In genomic region chr2:102166189-102166845, GRCh38 we compare ENCODE assay signal across 9 cellular contexts. TPM values are rescaled to one million over a fixed set of nuclear protein-coding genes. Genes with fewer than 3 reads are reported as not detected.
DNase-seq lines count a peak whose midpoint lies in the region; ATAC-seq and TF ChIP-seq lines count a peak whose summit lies in the region.
"Had no signal": no experiment of that assay in that cellular context is flagged by ENCODE, and none has a peak within 500 bp of the region (broad histone marks: within the 10 kb centered on the region; RNA-seq: fewer than 3 reads in every experiment).

No MANE protein-coding gene starts in this region.

- H3K4me1 ChIP-seq in body of pancreas (peaks cover 24% of the 10 kb centered on the region), uterus (peaks cover 0 to 4% of the 10 kb centered on the region in 2 donors)

- TF ChIP-seq POLR2A in body of pancreas (IDR thresholded peaks at IDR 0.05) (no peak), uterus (IDR thresholded peaks at IDR 0.05) (no peak)

- intact Hi-C loops in activated naive CD4-positive, alpha-beta T cell treated with anti-CD3 and anti-CD28 coated beads for 36 hours (cut with micrococcal nuclease), result loop anchor here (1.0 to 5.0 kb wide), 4 partner anchors 74 to 282 kb away; no protein-coding TSS in a partner anchor
- intact Hi-C loops in body of pancreas (cut with DNase I), result no loop called here
- intact Hi-C loops in uterus (cut with DNase I; ENCODE audit: low total_unique reads), result no loop called here

- H3K27ac Mint-ChIP-seq in activated naive CD4-positive, alpha-beta T cell treated with anti-CD3 and anti-CD28 coated beads for 36 hours, result no peak overlapping the region
- H3K27ac Mint-ChIP-seq in activated naive CD4-positive, alpha-beta T cell treated with anti-CD3 and anti-CD28 coated beads, Interleukin-2, amount 10 ng/mL, durations not matched to agents 7 days and 5 days, result no peak overlapping the region

- peak; percentile 57 for DNase-seq in activated naive CD4-positive, alpha-beta T cell treated with anti-CD3 and anti-CD28 coated beads for 36 hours
- no peak for DNase-seq in activated naive CD4-positive, alpha-beta T cell treated with anti-CD3 and anti-CD28 coated beads, Interleukin-2, amount 10 ng/mL, durations not matched to agents 7 days and 5 days
- DNase-seq in body of pancreas (peak; percentile 47 to 70 (median 60)), kidney epithelial cell (ENCODE audit: low read depth) (no peak), uterus (peak in 1 of 2 donors; percentile 52), HuH-7.5 (ENCODE audit: low spot score) (no peak), NAMALWA (ENCODE audit: low spot score) (no peak)
- DNase-seq in activated CD8-positive, alpha-beta memory T cell treated with anti-CD3 and anti-CD28 coated beads, Interleukin-2, amount 50 U/mL, for 4 hours, result no peak

- H3K36me3 ChIP-seq in body of pancreas (replicated peaks in 1 of 2; ENCODE audit: insufficient read depth in 1 of 2, low read depth in 2 of 2) (peaks cover 0 to 5% of the 10 kb centered on the region in 2 donors), kidney epithelial cell (ENCODE audit: control insufficient read depth, insufficient read depth, low read length) (peaks cover 1% of the 10 kb centered on the region), uterus (no peaks in the 10 kb centered on the region)

- no peaks in the 10 kb centered on the region for H3K27me3 Mint-ChIP-seq in activated naive CD4-positive, alpha-beta T cell treated with anti-CD3 and anti-CD28 coated beads for 36 hours (ENCODE audit: low read depth)
- H3K27me3 Mint-ChIP-seq in activated naive CD4-positive, alpha-beta T cell treated with anti-CD3 and anti-CD28 coated beads, Interleukin-2, amount 10 ng/mL, durations not matched to agents 7 days and 5 days, result no peaks in the 10 kb centered on the region

- H3K36me3 Mint-ChIP-seq in activated naive CD4-positive, alpha-beta T cell treated with anti-CD3 and anti-CD28 coated beads for 36 hours (ENCODE audit: low read depth), result peaks cover 3% of the 10 kb centered on the region
- peaks cover 1% of the 10 kb centered on the region for H3K36me3 Mint-ChIP-seq in activated naive CD4-positive, alpha-beta T cell treated with anti-CD3 and anti-CD28 coated beads, Interleukin-2, amount 10 ng/mL, durations not matched to agents 7 days and 5 days

- H3K9me3 Mint-ChIP-seq in activated naive CD4-positive, alpha-beta T cell treated with anti-CD3 and anti-CD28 coated beads for 36 hours, result no peaks in the 10 kb centered on the region
- H3K9me3 Mint-ChIP-seq in activated naive CD4-positive, alpha-beta T cell treated with anti-CD3 and anti-CD28 coated beads, Interleukin-2, amount 10 ng/mL, durations not matched to agents 7 days and 5 days, result no peaks in the 10 kb centered on the region

- no peaks in the 10 kb centered on the region for H3K27me3 ChIP-seq in body of pancreas
- H3K27me3 ChIP-seq in kidney epithelial cell (ENCODE audit: control insufficient read depth, insufficient read depth, low read length), result no peaks in the 10 kb centered on the region
- no peaks in the 10 kb centered on the region for H3K27me3 ChIP-seq in uterus

- H3K9me3 ChIP-seq in body of pancreas (no peaks in the 10 kb centered on the region), uterus (no peaks in the 10 kb centered on the region)

- H3K4me3 Mint-ChIP-seq in activated naive CD4-positive, alpha-beta T cell treated with anti-CD3 and anti-CD28 coated beads for 36 hours, result no peak overlapping the region
- H3K4me3 Mint-ChIP-seq in activated naive CD4-positive, alpha-beta T cell treated with anti-CD3 and anti-CD28 coated beads, Interleukin-2, amount 10 ng/mL, durations not matched to agents 7 days and 5 days, result no peak overlapping the region

- CTCF ChIA-PET in activated naive CD4-positive, alpha-beta T cell treated with anti-CD3 and anti-CD28 coated beads for 36 hours (lab: Charles Lee), result interaction anchor here (0.6 to 2.9 kb wide), 27 partner anchors 9 to 656 kb away, joined by 3 to 25 read pairs (median 4); no protein-coding TSS in a partner anchor
- CTCF ChIA-PET in activated naive CD4-positive, alpha-beta T cell treated with anti-CD3 and anti-CD28 coated beads, Interleukin-2, amount 10 ng/mL, durations not matched to agents 7 days and 5 days (lab: Charles Lee), result interaction anchor here (0.7 to 2.7 kb wide), 7 partner anchors 23 to 159 kb away, joined by 3 to 14 read pairs (median 4); no protein-coding TSS in a partner anchor

- 17 to 18% methylated on average over 4 of the region's 4 CpGs for WGBS in body of pancreas, 2 donors

- TF ChIP-seq CTCF in body of pancreas (IDR thresholded peaks at IDR 0.05), result peak; percentile 40 to 81 (median 67)
- peak; percentile 46 for TF ChIP-seq CTCF in kidney epithelial cell (IDR thresholded peaks at IDR 0.05; ENCODE audit: insufficient read depth, low read length, poor library complexity, severe bottlenecking)
- peak; percentile 64 to 79 (median 68) for TF ChIP-seq CTCF in uterus (IDR thresholded peaks at IDR 0.05)

- H3K4me1 Mint-ChIP-seq in activated naive CD4-positive, alpha-beta T cell treated with anti-CD3 and anti-CD28 coated beads for 36 hours (ENCODE audit: low read depth), result peaks cover 9% of the 10 kb centered on the region
- H3K4me1 Mint-ChIP-seq in activated naive CD4-positive, alpha-beta T cell treated with anti-CD3 and anti-CD28 coated beads, Interleukin-2, amount 10 ng/mL, durations not matched to agents 7 days and 5 days, result peaks cover 5% of the 10 kb centered on the region

- ATAC-seq in body of pancreas, result peak; percentile 78

- H3K27ac ChIP-seq in body of pancreas (peak overlapping the region in 1 of 4 donors; percentile 43), uterus (peak overlapping the region in 1 of 2 donors; percentile 39)
- H3K27ac ChIP-seq: KMS-11 had no signal

- H3K4me3 ChIP-seq in body of pancreas, result no peak overlapping the region
- no peak overlapping the region for H3K4me3 ChIP-seq in kidney epithelial cell (ENCODE audit: low read depth, low read length)
- no peak overlapping the region for H3K4me3 ChIP-seq in uterus

RNA-seq across cellular contexts. Expression of gene IL1RL2, which starts 20.5 kb away (rescaled TPM):
- under 1 TPM; 0.30 to 0.91 TPM for total RNA-seq in activated naive CD4-positive, alpha-beta T cell treated with anti-CD3 and anti-CD28 coated beads for 36 hours
- under 1 TPM in 1 of 2 donors, not detected in 1; 0.52 TPM for total RNA-seq in body of pancreas
- 0.62 and 2.1 TPM in 2 replicates for total RNA-seq in kidney epithelial cell
- total RNA-seq in uterus, result 1 to 10 TPM in 1 of 4 donors, under 1 TPM in 1, not detected in 2; 0.70 to 1.3 TPM

RNA-seq across cellular contexts. Expression of gene IL1R1, which starts 23.8 kb away (rescaled TPM):
- 1 to 10 TPM; 5.7 to 6.7 TPM for total RNA-seq in activated naive CD4-positive, alpha-beta T cell treated with anti-CD3 and anti-CD28 coated beads for 36 hours
- total RNA-seq in body of pancreas, result 10 to 100 TPM; 53.4 to 55.4 TPM
- total RNA-seq in kidney epithelial cell, result 8.7 and 12.9 TPM in 2 replicates
- total RNA-seq in uterus, result 10 to 100 TPM; 43.8 to 94.9 (median 70.1) TPM

Comparison
In these comparisons a context has a peak if more than half of its experiments do, and no peak if none do; other contexts are left out.
1. DNase-seq: peak in activated naive CD4-positive, alpha-beta T cell treated with anti-CD3 and anti-CD28 coated beads for 36 hours (single experiment) and body of pancreas (4 of 4); none in activated naive CD4-positive, alpha-beta T cell treated with anti-CD3 and anti-CD28 coated beads, Interleukin-2, amount 10 ng/mL, durations not matched to agents 7 days and 5 days (single experiment), kidney epithelial cell (single experiment), HuH-7.5 (single experiment), NAMALWA (single experiment) and activated CD8-positive, alpha-beta memory T cell treated with anti-CD3 and anti-CD28 coated beads, Interleukin-2, amount 50 U/mL, for 4 hours (single experiment).
2. Peak in every context shown above with its lines, with median percentiles within 50 percentile points of each other: CTCF ChIP-seq.